ENCODE assay signal across 10 cellular contexts in the genomic region with DNA sequence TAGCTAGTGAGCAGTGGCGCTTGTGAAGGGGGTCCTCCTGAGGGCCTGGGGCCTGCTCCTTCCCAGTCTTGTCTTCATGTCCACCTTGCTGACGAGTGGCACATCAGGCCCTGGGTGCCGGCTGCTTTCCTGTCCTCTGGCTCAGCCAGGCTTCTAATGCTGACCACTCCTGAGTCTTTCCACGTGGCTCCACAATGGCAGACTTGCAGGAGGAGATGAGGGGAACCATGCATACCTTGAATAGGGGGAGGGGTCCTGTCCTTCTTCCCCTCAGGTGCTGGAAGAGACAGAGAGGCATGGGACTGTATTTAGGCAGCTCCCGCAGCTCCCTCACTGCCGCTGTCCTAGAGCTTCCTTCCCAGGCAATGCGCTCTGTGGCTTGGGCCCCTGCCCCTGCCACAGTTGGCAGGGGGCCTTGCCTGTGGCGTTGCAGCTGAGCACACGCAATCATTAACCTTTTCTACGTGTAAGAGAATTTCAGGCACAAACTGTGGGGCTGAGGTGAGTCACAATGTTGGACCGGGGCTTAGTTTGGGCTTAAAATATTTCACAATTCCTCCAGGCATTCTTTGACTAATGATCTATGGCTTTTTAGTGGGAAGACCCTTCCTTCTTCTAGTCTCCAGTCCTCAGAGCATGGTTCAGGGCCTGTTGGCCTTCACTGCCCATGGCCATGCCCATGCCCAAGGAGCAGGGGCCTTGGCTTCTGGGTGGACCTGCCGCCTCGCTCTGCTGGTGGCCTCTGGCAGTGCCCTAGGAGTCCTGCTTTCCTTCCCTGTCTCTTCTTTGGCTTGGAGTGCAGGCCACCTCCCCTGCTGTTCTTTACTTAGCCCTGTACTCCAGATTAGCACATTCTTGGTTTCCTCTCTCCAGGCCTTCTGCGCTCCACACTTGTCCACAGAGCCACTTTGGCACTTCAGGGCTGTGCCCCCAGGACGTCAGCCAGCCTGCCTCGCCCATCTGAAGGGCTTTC. TPM values are rescaled to one million over a fixed set of nuclear protein-coding genes. Genes with fewer than 3 reads are reported as not detected.
DNase-seq lines count a peak whose midpoint lies in the region; ATAC-seq and TF ChIP-seq lines count a peak whose summit lies in the region.
"Had no signal": no experiment of that assay in that cellular context is flagged by ENCODE, and none has a peak within 500 bp of the region (broad histone marks: within the 10 kb centered on the region; RNA-seq: fewer than 3 reads in every experiment).

No MANE protein-coding gene starts in this region.

- intact Hi-C loops in mammary epithelial cell (cut with micrococcal nuclease) (no loop called here), upper lobe of right lung (cut with DNase I) (no loop called here), lower leg skin (cut with DNase I; ENCODE audit: low total_unique reads) (loop anchor here (10.0 kb wide), 1 partner anchor 191 kb away; no protein-coding TSS in a partner anchor), CD14-positive monocyte (cut with micrococcal nuclease) (no loop called here)

- peaks cover 75% of the 10 kb centered on the region for H3K4me1 Mint-ChIP-seq in activated T-cell treated with anti-CD3 and anti-CD28 coated beads, Interleukin-2, amount 50 U/mL, for 24 hours (ENCODE audit: low read depth)
- H3K4me1 Mint-ChIP-seq in CD14-positive monocyte, result peaks cover 77% of the 10 kb centered on the region

- H3K27ac Mint-ChIP-seq in activated T-cell treated with anti-CD3 and anti-CD28 coated beads, Interleukin-2, amount 50 U/mL, for 24 hours, result peak overlapping the region; percentile 6
- H3K27ac Mint-ChIP-seq in CD14-positive monocyte, result peak overlapping the region in 3 of 7 donors; percentile 9 to 76 (median 32)
- H3K27ac Mint-ChIP-seq: memory B cell had no signal

- TF ChIP-seq POLR2A in lower leg skin (IDR thresholded peaks at IDR 0.05), result no peak

- H3K9ac ChIP-seq in mammary epithelial cell (ENCODE audit: insufficient read depth, low read length), result no peak overlapping the region

- peaks cover 19% of the 10 kb centered on the region for H3K4me1 ChIP-seq in mammary epithelial cell (ENCODE audit: insufficient read depth, low read length)
- H3K4me1 ChIP-seq in upper lobe of right lung, result peaks cover 47% of the 10 kb centered on the region

- H3K27me3 ChIP-seq in mammary epithelial cell (ENCODE audit: insufficient read depth, low read length) (no peaks in the 10 kb centered on the region), upper lobe of right lung (no peaks in the 10 kb centered on the region)

- no peaks in the 10 kb centered on the region for H3K9me3 Mint-ChIP-seq in activated T-cell treated with anti-CD3 and anti-CD28 coated beads, Interleukin-2, amount 50 U/mL, for 24 hours
- no peaks in the 10 kb centered on the region for H3K9me3 Mint-ChIP-seq in CD14-positive monocyte
- H3K9me3 Mint-ChIP-seq: memory B cell had no signal

- H4K20me1 ChIP-seq in mammary epithelial cell (ENCODE audit: insufficient read depth, low read length), result peaks cover 7% of the 10 kb centered on the region

- no peak overlapping the region for H2AFZ ChIP-seq in mammary epithelial cell (ENCODE audit: low read depth, low read length)

- H3K4me2 ChIP-seq in mammary epithelial cell (ENCODE audit: insufficient read depth, low read depth, low read length), result peak overlapping the region; percentile 37

- H3K36me3 ChIP-seq in mammary epithelial cell (ENCODE audit: insufficient read depth, low read length), result no peaks in the 10 kb centered on the region
- H3K36me3 ChIP-seq in upper lobe of right lung, result peaks cover under 1% of the 10 kb centered on the region

- ATAC-seq in left lobe of liver (peak; percentile 79), upper lobe of right lung (peak; percentile 91), GM21737 (IDR thresholded peaks at IDR 0.05; ENCODE audit: unreplicated experiment) (no peak)

- no peak overlapping the region for H3K4me3 ChIP-seq in mammary epithelial cell (replicated peaks in 1 of 3; ENCODE audit: insufficient read depth in 1 of 3, low read depth in 2 of 3, low read length in 3 of 3)
- no peak overlapping the region for H3K4me3 ChIP-seq in upper lobe of right lung
- H3K4me3 ChIP-seq in lower leg skin (ENCODE audit: low read depth, poor library complexity, severe bottlenecking), result no peak overlapping the region

- no peak for DNase-seq in activated T-cell treated with anti-CD3 and anti-CD28 coated beads, Interleukin-2, amount 50 U/mL, for 24 hours
- DNase-seq in activated T-cell treated with anti-CD3 and anti-CD28 coated beads, Interleukin-2, amount 50 U/mL, for 1 hour, result no peak
- DNase-seq in mammary epithelial cell (peak; percentile 50), left lobe of liver (ENCODE audit: low spot score) (peak; percentile 83), upper lobe of right lung (peak; percentile 86), lower leg skin (ENCODE audit: low spot score in 2 of 2) (no peak), CD14-positive monocyte (ENCODE audit: low spot score) (no peak)
- DNase-seq: NCI-H2227 treated with DMSO at 0.1 percent for 48 hours had no signal

- H3K9me3 ChIP-seq in mammary epithelial cell (replicated peaks; ENCODE audit: insufficient read depth, low read length) (no peaks in the 10 kb centered on the region), upper lobe of right lung (no peaks in the 10 kb centered on the region)

- dilution Hi-C loops in mammary epithelial cell (cut with HindIII; ENCODE audit: low sequenced_read_pairs), result no loop called here

- no TSS peak for BruUV-seq in mammary epithelial cell (replicated peaks; lab: Mats Ljungman, UMichigan)

- peaks cover 8% of the 10 kb centered on the region for H3K36me3 Mint-ChIP-seq in activated T-cell treated with anti-CD3 and anti-CD28 coated beads, Interleukin-2, amount 50 U/mL, for 24 hours (ENCODE audit: low read depth)
- H3K36me3 Mint-ChIP-seq in CD14-positive monocyte, result peaks cover 9 to 12% of the 10 kb centered on the region in 2 donors

- H3K4me3 Mint-ChIP-seq in activated T-cell treated with anti-CD3 and anti-CD28 coated beads, Interleukin-2, amount 50 U/mL, for 24 hours, result no peak overlapping the region
- H3K4me3 Mint-ChIP-seq in CD14-positive monocyte, result no peak overlapping the region
- H3K4me3 Mint-ChIP-seq: memory B cell had no signal

- TF ChIP-seq CTCF in mammary epithelial cell (conservative IDR thresholded peaks at IDR 0.05 in 1 of 2, IDR thresholded peaks at IDR 0.05 in 1 of 2; ENCODE audit: extremely low read depth in 1 of 2, insufficient read depth in 1 of 2, low read depth in 1 of 2, low read length in 2 of 2), result no peak
- TF ChIP-seq CTCF in upper lobe of right lung (IDR thresholded peaks at IDR 0.05), result no peak
- no peak for TF ChIP-seq CTCF in lower leg skin (IDR thresholded peaks at IDR 0.05)
- TF ChIP-seq CTCF in CD14-positive monocyte (IDR thresholded peaks at IDR 0.05), result no peak

- no peaks in the 10 kb centered on the region for H3K27me3 Mint-ChIP-seq in activated T-cell treated with anti-CD3 and anti-CD28 coated beads, Interleukin-2, amount 50 U/mL, for 24 hours
- peaks cover 0 to 5% (median 3%) of the 10 kb centered on the region in 3 donors for H3K27me3 Mint-ChIP-seq in CD14-positive monocyte (ENCODE audit: low read depth in 3 of 3)
- H3K27me3 Mint-ChIP-seq: memory B cell had no signal

- no peak overlapping the region for H3K27ac ChIP-seq in mammary epithelial cell (ENCODE audit: insufficient read depth, low read depth, low read length)
- peak overlapping the region; percentile 83 for H3K27ac ChIP-seq in upper lobe of right lung

- CTCF ChIA-PET in mammary epithelial cell (lab: Charles Lee; ENCODE audit: low non-redundant PET), result interaction anchor here (0.7 to 0.8 kb wide), 2 partner anchors 71 to 1521 kb away, joined by 3 to 9 read pairs; no protein-coding TSS in a partner anchor

- in situ Hi-C loops in mammary epithelial cell (cut with MboI; ENCODE audit: low sequenced_read_pairs in 2 of 2), result no loop called here

- 57% methylated on average over 15 of the region's 16 CpGs for WGBS in mammary epithelial cell (ENCODE audit: low coverage, missing lambda C conversion rate)
- 41 to 51% methylated on average over 16 of the region's 16 CpGs for WGBS in lower leg skin, 2 donors

- H3K79me2 ChIP-seq in mammary epithelial cell (ENCODE audit: insufficient read depth, low read length), result peaks cover 96% of the 10 kb centered on the region

RNA-seq across cellular contexts. Expression of a gene that starts 39.1 kb away (rescaled TPM):
- 10 to 100 TPM; 44.2 to 77.5 TPM for total RNA-seq in mammary epithelial cell
- 57.4 TPM for polyA plus RNA-seq in mammary epithelial cell
- 69.6 TPM for polyA minus RNA-seq in mammary epithelial cell
- 41.0 TPM for total RNA-seq in left lobe of liver
- 92.3 TPM for total RNA-seq in upper lobe of right lung
- 10 to 100 TPM; 40.0 to 62.4 (median 52.4) TPM for total RNA-seq in lower leg skin
- 1 to 10 TPM; 1.6 to 2.2 TPM for polyA plus RNA-seq in CD14-positive monocyte

RNA-seq across cellular contexts. Expression of a gene that starts 46.8 kb away (rescaled TPM):
- total RNA-seq in mammary epithelial cell (not detected), left lobe of liver (not detected), upper lobe of right lung (not detected), lower leg skin (not detected)
- polyA plus RNA-seq in mammary epithelial cell (not detected), CD14-positive monocyte (not detected)
- polyA minus RNA-seq in mammary epithelial cell, result not detected

RNA-seq across cellular contexts. Expression of a gene that starts 48.5 kb away (rescaled TPM):
- total RNA-seq in mammary epithelial cell (not detected), left lobe of liver (0.18 TPM), upper lobe of right lung (0.67 TPM), lower leg skin (under 1 TPM in 2 of 4 donors, not detected in 2; 0.32 to 0.72 TPM)
- polyA plus RNA-seq in mammary epithelial cell (not detected), CD14-positive monocyte (1 to 10 TPM; 4.1 to 7.8 TPM)
- polyA minus RNA-seq in mammary epithelial cell, result not detected

Comparison
In these comparisons a context has a peak if more than half of its experiments do, and no peak if none do; other contexts are left out.
1. DNase-seq: peak in mammary epithelial cell (single experiment), left lobe of liver (single experiment) and upper lobe of right lung (single experiment); none in activated T-cell treated with anti-CD3 and anti-CD28 coated beads, Interleukin-2, amount 50 U/mL, for 24 hours (single experiment), activated T-cell treated with anti-CD3 and anti-CD28 coated beads, Interleukin-2, amount 50 U/mL, for 1 hour (single experiment), lower leg skin (0 of 2) and CD14-positive monocyte (single experiment).